8 cellular contexts compared by ENCODE assay signal in the genomic region with DNA sequence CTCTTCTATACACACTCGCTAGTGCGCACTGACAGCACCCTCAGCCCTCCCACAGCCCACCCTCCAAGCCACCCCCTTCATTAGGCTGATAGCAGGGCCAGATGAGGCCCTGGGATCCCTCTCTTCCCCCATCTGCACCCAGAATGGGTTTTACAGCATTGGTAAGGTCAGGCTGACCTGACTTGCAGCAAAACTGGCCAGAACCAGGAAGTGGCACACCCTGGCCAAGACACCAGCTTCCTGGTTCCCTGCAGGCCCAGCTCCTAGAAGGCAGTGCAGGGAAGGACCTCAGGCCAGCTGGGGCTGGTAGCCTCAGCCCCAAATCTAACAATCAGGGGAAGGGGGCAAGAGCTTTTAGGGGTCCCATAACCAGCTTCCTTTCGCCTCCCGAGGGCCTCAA. TPM values are rescaled to one million over a fixed set of nuclear protein-coding genes. Genes with fewer than 3 reads are reported as not detected.
DNase-seq lines count a peak whose midpoint lies in the region; ATAC-seq and TF ChIP-seq lines count a peak whose summit lies in the region.
"Had no signal": no experiment of that assay in that cellular context is flagged by ENCODE, and none has a peak within 500 bp of the region (broad histone marks: within the 10 kb centered on the region; RNA-seq: fewer than 3 reads in every experiment).

No MANE protein-coding gene starts in this region.

- intact Hi-C loops in thyroid gland (cut with DNase I): no loop called here

- peak; percentile 60 to 68 for DNase-seq in thyroid gland
- DNase-seq: KBM-7 had no signal

- H3K9ac ChIP-seq in KMS-11: peak overlapping the region; percentile 9; the same call in 1 of the 2 replicates

- ATAC-seq in GM19023 (IDR thresholded peaks at IDR 0.05; ENCODE audit: unreplicated experiment) (no peak), GM21515 (IDR thresholded peaks at IDR 0.05; ENCODE audit: unreplicated experiment) (no peak), GM19463 (IDR thresholded peaks at IDR 0.05; ENCODE audit: unreplicated experiment) (no peak)

- peak overlapping the region; percentile 21; the same call in 1 of the 2 replicates for H3K4me2 ChIP-seq in KMS-11

- no peak for TF ChIP-seq POLR2A in thyroid gland (IDR thresholded peaks at IDR 0.05)

- no peaks in the 10 kb centered on the region for H3K36me3 ChIP-seq in KMS-11 (ENCODE audit: insufficient read depth)
- no peaks in the 10 kb centered on the region for H3K36me3 ChIP-seq in thyroid gland

- H3K27ac ChIP-seq in KMS-11 (0 out of 2 replicates have a peak overlapping the region, but pooled peaks have one; percentile 4), VCaP (peak overlapping the region; percentile 87), layer of hippocampus (ENCODE audit: low read depth, low read length) (peak overlapping the region; percentile 91), thyroid gland (peak overlapping the region; percentile 90 to 95 (median 92))

- no peak for TF ChIP-seq CTCF in KMS-11 (conservative IDR thresholded peaks at IDR 0.05; ENCODE audit: low read depth, low read length)
- TF ChIP-seq CTCF in VCaP (conservative IDR thresholded peaks at IDR 0.05): no peak
- TF ChIP-seq CTCF in thyroid gland (IDR thresholded peaks at IDR 0.05): no peak

- WGBS in thyroid gland, 2 donors: 89 to 92% methylated on average over 4 of the region's 4 CpGs

- no peaks in the 10 kb centered on the region for H3K9me3 ChIP-seq in thyroid gland

- H3K79me2 ChIP-seq in KMS-11 (ENCODE audit: insufficient read depth, low read depth): no peaks in the 10 kb centered on the region

- H4K20me1 ChIP-seq in KMS-11 (ENCODE audit: insufficient read depth): no peaks in the 10 kb centered on the region

- H2AFZ ChIP-seq in KMS-11 (ENCODE audit: low read depth): peak overlapping the region; percentile 85

- H3K4me3 ChIP-seq in KMS-11 (IDR thresholded peaks at IDR 0.05; ENCODE audit: insufficient read depth, low read depth, low read length) (no peak overlapping the region), thyroid gland (replicated peaks in 1 of 3) (no peak overlapping the region)

- no peaks in the 10 kb centered on the region for H3K27me3 ChIP-seq in KMS-11 (ENCODE audit: insufficient read depth, low read depth)
- H3K27me3 ChIP-seq in layer of hippocampus (ENCODE audit: control insufficient read depth, insufficient read depth, low read length): no peaks in the 10 kb centered on the region
- H3K27me3 ChIP-seq in thyroid gland: no peaks in the 10 kb centered on the region

- H3K4me1 ChIP-seq in KMS-11 (ENCODE audit: low read depth, poor library complexity, severe bottlenecking) (peaks cover 58% of the 10 kb centered on the region), thyroid gland (peaks cover 73 to 84% of the 10 kb centered on the region in 2 donors)

RNA-seq across cellular contexts. Expression of gene MRPS23, which starts 50.0 kb away (rescaled TPM):
- 10 to 100 TPM; 23.6 to 44.3 (median 34.8) TPM for total RNA-seq in thyroid gland

RNA-seq across cellular contexts. Expression of gene CUEDC1, which starts 55.4 kb away (rescaled TPM):
- 10 to 100 TPM; 25.6 to 32.3 (median 29.9) TPM for total RNA-seq in thyroid gland

Comparison
In these comparisons a context has a peak if more than half of its experiments do, and no peak if none do; other contexts are left out.
1. H3K27ac ChIP-seq: peak in every context shown above with its lines; median percentile 92 in thyroid gland; 91 in layer of hippocampus; 87 in VCaP; 4 in KMS-11.